ENCODE assay signal across 8 cellular contexts in genomic region chrX:123859409-123859827, GRCh38. TPM values are rescaled to one million over a fixed set of nuclear protein-coding genes. Genes with fewer than 3 reads are reported as not detected.
DNase-seq lines count a peak whose midpoint lies in the region; ATAC-seq and TF ChIP-seq lines count a peak whose summit lies in the region.

No MANE protein-coding gene starts in this region.

- peak overlapping the region; percentile 77 for H3K4me2 ChIP-seq in DND-41 (ENCODE audit: insufficient read depth, low read length)

- H4K20me1 ChIP-seq in DND-41 (ENCODE audit: insufficient read depth, low read length): no peaks in the 10 kb centered on the region

- H3K4me1 Mint-ChIP-seq in HFFc6 (ENCODE audit: low read depth) (peaks cover 14% of the 10 kb centered on the region), glutamatergic neuron (ENCODE audit: low read depth, unreplicated experiment) (peaks cover 5% of the 10 kb centered on the region), osteocyte (ENCODE audit: unreplicated experiment) (peaks cover 15% of the 10 kb centered on the region)
- peaks cover 6% of the 10 kb centered on the region for H3K4me1 Mint-ChIP-seq in activated T-helper 17 cell treated with anti-CD3 and anti-CD28 coated beads, Interleukin-2, amount 50 U/mL, for 72 hours

- H3K27ac ChIP-seq in DND-41 (ENCODE audit: low read length): peak overlapping the region; percentile 98

- H3K27ac Mint-ChIP-seq in HFFc6 (peak overlapping the region; percentile 92), glutamatergic neuron (ENCODE audit: unreplicated experiment) (peak overlapping the region; percentile 90), osteocyte (ENCODE audit: unreplicated experiment) (peak overlapping the region; percentile 86)
- H3K27ac Mint-ChIP-seq in activated T-helper 17 cell treated with anti-CD3 and anti-CD28 coated beads, Interleukin-2, amount 50 U/mL, for 72 hours: peak overlapping the region; percentile 59

- H3K27me3 Mint-ChIP-seq in HFFc6 (ENCODE audit: insufficient read depth) (peaks cover 4% of the 10 kb centered on the region; the same call in 1 of the 2 replicates), glutamatergic neuron (ENCODE audit: unreplicated experiment) (peaks cover 3% of the 10 kb centered on the region), osteocyte (ENCODE audit: unreplicated experiment) (no peaks in the 10 kb centered on the region)
- H3K27me3 Mint-ChIP-seq in activated T-helper 17 cell treated with anti-CD3 and anti-CD28 coated beads, Interleukin-2, amount 50 U/mL, for 72 hours: no peaks in the 10 kb centered on the region

- H3K36me3 Mint-ChIP-seq in HFFc6 (ENCODE audit: low read depth): no peaks in the 10 kb centered on the region
- H3K36me3 Mint-ChIP-seq in activated T-helper 17 cell treated with anti-CD3 and anti-CD28 coated beads, Interleukin-2, amount 50 U/mL, for 72 hours (ENCODE audit: low read depth): peaks cover 8% of the 10 kb centered on the region
- no peaks in the 10 kb centered on the region for H3K36me3 Mint-ChIP-seq in glutamatergic neuron (ENCODE audit: unreplicated experiment)
- no peaks in the 10 kb centered on the region for H3K36me3 Mint-ChIP-seq in osteocyte (ENCODE audit: unreplicated experiment)

- no peaks in the 10 kb centered on the region for H3K27me3 ChIP-seq in DND-41 (ENCODE audit: insufficient read depth, low read length, poor library complexity)

- H3K4me1 ChIP-seq in DND-41 (ENCODE audit: insufficient read depth, low read length): peaks cover 16% of the 10 kb centered on the region

- no peaks in the 10 kb centered on the region for H3K9me3 ChIP-seq in DND-41 (ENCODE audit: insufficient read depth, low read length, severe bottlenecking)

- DNase-seq in DND-41: no peak
- no peak for DNase-seq in HFFc6
- peak; percentile 87 to 88 for DNase-seq in NCI-H2081 (lab: John Stamatoyannopoulos, UW)
- peak; percentile 65 for DNase-seq in glutamatergic neuron
- no peak for DNase-seq in osteocyte (ENCODE audit: extremely low spot score, unreplicated experiment)

- peak overlapping the region; percentile 34 to 68; a peak in 3 of 4 replicates for H3K4me3 ChIP-seq in DND-41 (ENCODE audit: low read depth in 1 of 2, low read length in 2 of 2)

- H2AFZ ChIP-seq in DND-41 (ENCODE audit: low read depth, low read length): peak overlapping the region; percentile 76

- ATAC-seq in DND-41 (ENCODE audit: insufficient read depth, low read depth) (peak; percentile 51), HG02970 (IDR thresholded peaks at IDR 0.05; ENCODE audit: low FRiP score, unreplicated experiment) (no peak), GM21576 (IDR thresholded peaks at IDR 0.05; ENCODE audit: unreplicated experiment) (no peak)
- peak; percentile 44 for ATAC-seq in activated T-helper 17 cell treated with anti-CD3 and anti-CD28 coated beads, Interleukin-2, amount 50 U/mL, for 72 hours (replicated peaks)

- H3K4me3 Mint-ChIP-seq in HFFc6 (peak overlapping the region; percentile 90), glutamatergic neuron (ENCODE audit: unreplicated experiment) (peak overlapping the region; percentile 91), osteocyte (ENCODE audit: unreplicated experiment) (peak overlapping the region; percentile 81)
- peak overlapping the region; percentile 89 for H3K4me3 Mint-ChIP-seq in activated T-helper 17 cell treated with anti-CD3 and anti-CD28 coated beads, Interleukin-2, amount 50 U/mL, for 72 hours

- no peaks in the 10 kb centered on the region for H3K36me3 ChIP-seq in DND-41 (ENCODE audit: insufficient read depth, low read length)

- peaks cover 50% of the 10 kb centered on the region for H3K79me2 ChIP-seq in DND-41 (ENCODE audit: insufficient read depth, low read length)

- H3K9ac ChIP-seq in DND-41 (ENCODE audit: low read depth, low read length): peak overlapping the region; percentile 92

- H3K9me3 Mint-ChIP-seq in HFFc6 (no peaks in the 10 kb centered on the region), glutamatergic neuron (ENCODE audit: unreplicated experiment) (peaks cover 5% of the 10 kb centered on the region), osteocyte (ENCODE audit: unreplicated experiment) (peaks cover 12% of the 10 kb centered on the region)
- no peaks in the 10 kb centered on the region for H3K9me3 Mint-ChIP-seq in activated T-helper 17 cell treated with anti-CD3 and anti-CD28 coated beads, Interleukin-2, amount 50 U/mL, for 72 hours

- TF ChIP-seq CTCF in DND-41 (IDR thresholded peaks at IDR 0.05; ENCODE audit: borderline replicate concordance, extremely low read depth, low read length, poor library complexity, severe bottlenecking) (no peak), HFFc6 (IDR thresholded peaks at IDR 0.05) (no peak), glutamatergic neuron (IDR thresholded peaks at IDR 0.05; ENCODE audit: partially characterized antibody, unreplicated experiment) (no peak), osteocyte (IDR thresholded peaks at IDR 0.05) (no peak)

RNA-seq across cellular contexts. Expression of gene XIAP, which starts 0.4 kb away (rescaled TPM):
- 10 to 100 TPM; 34.4 to 48.4 (median 38.8) TPM for total RNA-seq in HFFc6 (2021; fragmentation: NEBNext Ultra II Directional; extraction: Animal tissue kit (Norgen Biotek cat#: 25700))
- 10 to 100 TPM; 27.0 to 33.4 TPM for total RNA-seq in activated T-helper 17 cell treated with anti-CD3 and anti-CD28 coated beads, Interleukin-2, amount 50 U/mL, for 72 hours
- 37.1 TPM for total RNA-seq in glutamatergic neuron (ENCODE audit: unreplicated experiment)
- 52.7 and 56.3 TPM in 2 replicates for total RNA-seq in osteocyte

Comparison
In these comparisons a context has a peak if more than half of its experiments do, and no peak if none do; other contexts are left out.
1. ATAC-seq: peak in DND-41 (single experiment) and activated T-helper 17 cell treated with anti-CD3 and anti-CD28 coated beads, Interleukin-2, amount 50 U/mL, for 72 hours (single experiment); none in HG02970 (single experiment) and GM21576 (single experiment).
2. DNase-seq: peak in NCI-H2081 (2 of 2) and glutamatergic neuron (single experiment); none in DND-41 (single experiment), HFFc6 (single experiment) and osteocyte (single experiment).
3. Peak in every context shown above with its lines, with median percentiles within 50 percentile points of each other: H3K27ac Mint-ChIP-seq and H3K4me3 Mint-ChIP-seq.